In the genomic region with DNA sequence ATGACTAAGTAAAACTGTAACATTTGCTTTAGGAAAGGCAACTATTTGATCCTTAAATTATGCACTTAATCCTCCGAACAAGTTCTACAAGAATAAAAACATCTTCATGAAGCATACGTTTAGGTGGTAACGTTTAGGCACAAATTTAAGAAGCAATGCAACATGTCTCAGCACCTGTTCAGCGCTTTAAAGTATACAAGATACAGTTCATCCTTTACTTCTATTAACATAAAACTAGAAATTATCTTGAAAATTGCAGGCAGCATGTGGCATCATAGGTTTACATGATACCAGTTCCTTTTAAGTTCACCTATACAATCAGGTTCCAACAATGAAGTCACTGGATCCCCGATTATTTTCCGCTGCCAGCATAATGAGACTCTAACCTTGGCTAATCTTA, we compare ENCODE assay signal across 12 cellular contexts. TPM values are rescaled to one million over a fixed set of nuclear protein-coding genes. Genes with fewer than 3 reads are reported as not detected.
A peak's percentile ranks its signal among the peaks of the same experiment; 100 is the strongest.
DNase-seq lines count a peak whose midpoint lies in the region; ATAC-seq, FAIRE-seq and TF ChIP-seq lines count a peak whose summit lies in the region.
"Had no signal": no experiment of that assay in that cellular context is flagged by ENCODE, and none has a peak within 500 bp of the region (broad histone marks: within the 10 kb centered on the region; RNA-seq: fewer than 3 reads in every experiment).

No MANE protein-coding gene starts in this region.

- H3K27ac Mint-ChIP-seq in H9 = peak overlapping the region in 1 of 3 experiments; percentile 3; a peak in 1 of 7 replicates
- H3K27ac Mint-ChIP-seq in activated naive CD8-positive, alpha-beta T cell treated with anti-CD3 and anti-CD28 coated beads, Interleukin-2, amount 10 ng/mL, durations not matched to agents 7 days and 5 days = no peak overlapping the region

- no peak overlapping the region for H2AFZ ChIP-seq in H9 (ENCODE audit: low read length)

- no peaks in the 10 kb centered on the region for H3K27me3 ChIP-seq in H9 (ENCODE audit: insufficient read depth, low read length)
- no peaks in the 10 kb centered on the region for H3K27me3 ChIP-seq in liver (ENCODE audit: control insufficient read depth in 4 of 4, insufficient read depth in 4 of 4, low read length in 3 of 4)
- H3K27me3 ChIP-seq: sigmoid colon had no signal

- peak overlapping the region; percentile 94 to 95 for H3K4me3 Mint-ChIP-seq in H9
- H3K4me3 Mint-ChIP-seq in activated naive CD8-positive, alpha-beta T cell treated with anti-CD3 and anti-CD28 coated beads, Interleukin-2, amount 10 ng/mL, durations not matched to agents 7 days and 5 days = peak overlapping the region; percentile 92

- H3K23me2 ChIP-seq in H9 (ENCODE audit: insufficient read length, low read depth, low read length, poor library complexity, severe bottlenecking) = peaks cover 4% of the 10 kb centered on the region

- no peaks in the 10 kb centered on the region for H3K27me3 Mint-ChIP-seq in H9 (ENCODE audit: low read depth)
- no peaks in the 10 kb centered on the region for H3K27me3 Mint-ChIP-seq in activated naive CD8-positive, alpha-beta T cell treated with anti-CD3 and anti-CD28 coated beads, Interleukin-2, amount 10 ng/mL, durations not matched to agents 7 days and 5 days

- H3T11ph ChIP-seq in H9 (ENCODE audit: low read length) = no peak overlapping the region

- DNase-seq in A549 (ENCODE audit: low read depth in 1 of 2, low spot score in 1 of 2) (no peak), H9 (no peak), NAMALWA (ENCODE audit: low spot score) (no peak), NCI-H1105 treated with DMSO at 0.1 percent for 48 hours (lab: John Stamatoyannopoulos, UW) (no peak)
- DNase-seq in activated naive CD8-positive, alpha-beta T cell treated with anti-CD3 and anti-CD28 coated beads, Interleukin-2, amount 10 ng/mL, durations not matched to agents 7 days and 5 days = no peak
- DNase-seq: activated CD4-positive, alpha-beta T cell treated with anti-CD3 and anti-CD28 coated beads, Interleukin-2, amount 50 U/mL, for 1 hour; NCI-H1048; sigmoid colon had no signal

- no peak overlapping the region for H4K91ac ChIP-seq in H9 (ENCODE audit: insufficient read length, low read depth, low read length)

- H3K27ac ChIP-seq in A549 (no peak overlapping the region), H9 (ENCODE audit: insufficient read length, low read depth, low read length) (no peak overlapping the region), liver (ENCODE audit: low read depth in 1 of 2, low read length in 2 of 2) (peak overlapping the region; percentile 90 to 91)

- H2BK5ac ChIP-seq in H9 (ENCODE audit: insufficient read length, low read length) = no peak overlapping the region

- no peak overlapping the region for H3K56ac ChIP-seq in H9 (ENCODE audit: insufficient read length, low read depth, low read length)

- FAIRE-seq in A549 (lab: Jason Lieb, UNC) = no peak
- FAIRE-seq: urothelium cell line had no signal

- H2AK5ac ChIP-seq in H9 (ENCODE audit: insufficient read length, low read length) = no peak overlapping the region

- H3K9me3 ChIP-seq in A549 (no peaks in the 10 kb centered on the region), H9 (ENCODE audit: control insufficient read depth, low read depth, low read length) (no peaks in the 10 kb centered on the region), liver (ENCODE audit: control insufficient read depth in 4 of 4, low read length in 3 of 4) (no peaks in the 10 kb centered on the region)
- H3K9me3 ChIP-seq: sigmoid colon had no signal

- peaks cover 11% of the 10 kb centered on the region for H3K4me1 ChIP-seq in A549
- no peaks in the 10 kb centered on the region for H3K4me1 ChIP-seq in H9 (ENCODE audit: insufficient read depth, low read length)
- peaks cover 2 to 23% (median 13%) of the 10 kb centered on the region in 4 donors for H3K4me1 ChIP-seq in liver (ENCODE audit: control insufficient read depth in 4 of 4, insufficient read depth in 4 of 4, low read length in 3 of 4)

- H2BK120ac ChIP-seq in H9 (ENCODE audit: low read depth, low read length, poor library complexity, severe bottlenecking) = no peak overlapping the region

- peak overlapping the region; percentile 96 for H3K9ac ChIP-seq in H9 (ENCODE audit: extremely low read depth, insufficient read length, low read length)
- peak overlapping the region; percentile 49 to 55 for H3K9ac ChIP-seq in liver (ENCODE audit: low read depth in 1 of 2, low read length in 2 of 2)

- no peak overlapping the region for H3K18ac ChIP-seq in H9 (ENCODE audit: insufficient read length, low read depth, low read length)

- H3K9me3 Mint-ChIP-seq in H9 = no peaks in the 10 kb centered on the region
- H3K9me3 Mint-ChIP-seq in activated naive CD8-positive, alpha-beta T cell treated with anti-CD3 and anti-CD28 coated beads, Interleukin-2, amount 10 ng/mL, durations not matched to agents 7 days and 5 days = no peaks in the 10 kb centered on the region

- no peak overlapping the region for H2BK12ac ChIP-seq in H9 (ENCODE audit: insufficient read length, low read depth, low read length)

- no peak for TF ChIP-seq POLR2A in A549 (IDR thresholded peaks at IDR 0.05; ENCODE audit: low read length)

- H4K5ac ChIP-seq in H9 (ENCODE audit: insufficient read length, low read depth, low read length) = no peak overlapping the region

- no peak overlapping the region for H2BK20ac ChIP-seq in H9 (ENCODE audit: low read depth, low read length, poor library complexity, severe bottlenecking)

- H4K20me1 ChIP-seq in H9 (ENCODE audit: control insufficient read depth, insufficient read depth, insufficient read length) = no peaks in the 10 kb centered on the region

- H3K4ac ChIP-seq in H9 (ENCODE audit: low read depth, low read length) = no peak overlapping the region

- peaks cover 12 to 14% of the 10 kb centered on the region in 2 experiments for H3K4me1 Mint-ChIP-seq in H9
- peaks cover 21% of the 10 kb centered on the region for H3K4me1 Mint-ChIP-seq in activated naive CD8-positive, alpha-beta T cell treated with anti-CD3 and anti-CD28 coated beads, Interleukin-2, amount 10 ng/mL, durations not matched to agents 7 days and 5 days

- CTCF ChIA-PET in A549 (lab: Yijun Ruan, JAX) = no interaction called here

- H3K23ac ChIP-seq in H9 (ENCODE audit: insufficient read length, low read depth, low read length) = no peak overlapping the region

- ATAC-seq in A549 (no peak), GM21529 (IDR thresholded peaks at IDR 0.05; ENCODE audit: unreplicated experiment) (no peak), HG03280 (IDR thresholded peaks at IDR 0.05; ENCODE audit: unreplicated experiment) (no peak)
- no peak for ATAC-seq in activated naive CD8-positive, alpha-beta T cell treated with anti-CD3 and anti-CD28 coated beads, Interleukin-2, amount 10 ng/mL, durations not matched to agents 7 days and 5 days (ENCODE audit: low read depth)

- H4K8ac ChIP-seq in H9 (replicated peaks; ENCODE audit: insufficient read length, low read depth, low read length) = no peak overlapping the region

- H3K79me2 ChIP-seq in H9 (ENCODE audit: insufficient read depth, low read length) = peaks cover 11% of the 10 kb centered on the region; the same call in 1 of the 2 replicates

- H3K4me3 ChIP-seq in A549 (no peak overlapping the region; the same call in 2 of the 3 replicates), liver (ENCODE audit: low read depth in 1 of 3, low read length in 3 of 3) (peak overlapping the region; percentile 71 to 98 (median 72))

- H3K36me3 ChIP-seq in liver (ENCODE audit: control insufficient read depth in 4 of 4, insufficient read depth in 3 of 4, low read depth in 1 of 4, low read length in 3 of 4) = peaks cover 0 to 2% (median 0%) of the 10 kb centered on the region in 4 donors
- H3K36me3 ChIP-seq: sigmoid colon had no signal

- TF ChIP-seq EP300 in A549 (IDR thresholded peaks at IDR 0.05) = no peak

- WGBS in A549 (ENCODE audit: missing lambda C conversion rate) = 88% methylated on average over 6 of the region's 6 CpGs
- no CpG with 5 or more reads among the region's 6 CpGs for WGBS in H9 (ENCODE audit: extremely low coverage, insufficient read length, low lambda C conversion rate)
- 35% methylated on average over 6 of the region's 6 CpGs for WGBS in liver

- no peak overlapping the region for H2BK15ac ChIP-seq in H9 (ENCODE audit: low read depth, low read length)

- no peak for TF ChIP-seq RAD21 in A549 (conservative IDR thresholded peaks at IDR 0.05 in 1 of 2, IDR thresholded peaks at IDR 0.05 in 1 of 2)
- TF ChIP-seq RAD21 in liver (IDR thresholded peaks at IDR 0.05) = no peak

- peaks cover 4 to 14% (median 8%) of the 10 kb centered on the region in 3 experiments; a peak in 6 of 7 replicates for H3K36me3 Mint-ChIP-seq in H9 (ENCODE audit: insufficient read depth in 1 of 3, low read depth in 3 of 3)
- H3K36me3 Mint-ChIP-seq in activated naive CD8-positive, alpha-beta T cell treated with anti-CD3 and anti-CD28 coated beads, Interleukin-2, amount 10 ng/mL, durations not matched to agents 7 days and 5 days = peaks cover 21% of the 10 kb centered on the region

- TF ChIP-seq CTCF in A549 (IDR thresholded peaks at IDR 0.05) (no peak), H9 (conservative IDR thresholded peaks at IDR 0.05) (no peak), liver (IDR thresholded peaks at IDR 0.05; ENCODE audit: low read depth, low read length, missing input control) (no peak)

- POLR2A ChIA-PET in A549 (lab: Yijun Ruan, JAX) = no interaction called here
- POLR2A ChIA-PET in activated naive CD8-positive, alpha-beta T cell treated with anti-CD3 and anti-CD28 coated beads, Interleukin-2, amount 10 ng/mL, durations not matched to agents 7 days and 5 days (lab: Charles Lee) = no interaction called here

- no peak overlapping the region for H3K14ac ChIP-seq in H9 (ENCODE audit: insufficient read depth, low read length)

- H3K4me2 ChIP-seq in A549 (peak overlapping the region; percentile 73), H9 (ENCODE audit: insufficient read depth, insufficient read length, low read length) (peak overlapping the region; percentile 100)

- no peaks in the 10 kb centered on the region for H3K79me1 ChIP-seq in H9 (ENCODE audit: insufficient read depth, low read depth, low read length, poor library complexity, severe bottlenecking)

RNA-seq across cellular contexts. Expression of gene PLA2G12A, which starts 1.5 kb away (rescaled TPM):
- 39.3 and 39.7 TPM in 2 replicates for polyA plus RNA-seq in A549 (2011; rRNA removed)
- 4.9 and 8.1 TPM in 2 replicates for polyA plus RNA-seq in A549 (2012; cell fraction: cytosol; rRNA removed)
- polyA plus RNA-seq in A549 (2012; cell fraction: nucleus; rRNA removed) = 1.6 and 2.3 TPM in 2 replicates
- polyA plus RNA-seq in A549 (2017; fragmentation: RNase III; extraction: RNeasy Plus Mini Kit Qiagen cat#74134 plus additional on column Dnase treatment) = 8.2 to 13.4 TPM (median 9.8 TPM) in 3 replicates
- polyA minus RNA-seq in A549 (2011; rRNA and poly(A)+ RNA removed) = 38.2 and 51.2 TPM in 2 replicates
- 39.2 and 47.3 TPM in 2 replicates for total RNA-seq in H9 (2021)
- 10 to 100 TPM; 15.7 to 16.4 TPM for total RNA-seq in activated naive CD8-positive, alpha-beta T cell treated with anti-CD3 and anti-CD28 coated beads, Interleukin-2, amount 10 ng/mL, durations not matched to agents 7 days and 5 days
- total RNA-seq in liver = 10 to 100 TPM; 11.3 to 28.9 TPM
- 10 to 100 TPM; 29.9 to 57.7 TPM for polyA plus RNA-seq in liver

RNA-seq across cellular contexts. Expression of gene CASP6, which starts 25.1 kb away (rescaled TPM):
- polyA plus RNA-seq in A549 (2011; rRNA removed) (32.6 and 39.2 TPM in 2 replicates), A549 (2017; fragmentation: RNase III; extraction: RNeasy Plus Mini Kit Qiagen cat#74134 plus additional on column Dnase treatment) (19.2 to 21.2 TPM (median 19.8 TPM) in 3 replicates), liver (10 to 100 TPM; 14.9 to 20.4 TPM)
- 18.2 and 20.9 TPM in 2 replicates for polyA plus RNA-seq in A549 (2012; cell fraction: cytosol; rRNA removed)
- polyA plus RNA-seq in A549 (2012; cell fraction: nucleus; rRNA removed) = 5.9 and 8.8 TPM in 2 replicates
- polyA minus RNA-seq in A549 (2011; rRNA and poly(A)+ RNA removed) = 13.9 and 17.7 TPM in 2 replicates
- total RNA-seq in H9 (2021) (25.2 and 32.2 TPM in 2 replicates), liver (10 to 100 TPM; 18.5 to 20.9 TPM)
- total RNA-seq in activated naive CD8-positive, alpha-beta T cell treated with anti-CD3 and anti-CD28 coated beads, Interleukin-2, amount 10 ng/mL, durations not matched to agents 7 days and 5 days = 10 to 100 TPM; 25.5 to 35.5 TPM

Comparison
In these comparisons a context has a peak if more than half of its experiments do, and no peak if none do; other contexts are left out.
1. H3K27ac ChIP-seq: peak in liver (2 of 2); none in A549 (0 of 2) and H9 (single experiment).